In the genomic region with DNA sequence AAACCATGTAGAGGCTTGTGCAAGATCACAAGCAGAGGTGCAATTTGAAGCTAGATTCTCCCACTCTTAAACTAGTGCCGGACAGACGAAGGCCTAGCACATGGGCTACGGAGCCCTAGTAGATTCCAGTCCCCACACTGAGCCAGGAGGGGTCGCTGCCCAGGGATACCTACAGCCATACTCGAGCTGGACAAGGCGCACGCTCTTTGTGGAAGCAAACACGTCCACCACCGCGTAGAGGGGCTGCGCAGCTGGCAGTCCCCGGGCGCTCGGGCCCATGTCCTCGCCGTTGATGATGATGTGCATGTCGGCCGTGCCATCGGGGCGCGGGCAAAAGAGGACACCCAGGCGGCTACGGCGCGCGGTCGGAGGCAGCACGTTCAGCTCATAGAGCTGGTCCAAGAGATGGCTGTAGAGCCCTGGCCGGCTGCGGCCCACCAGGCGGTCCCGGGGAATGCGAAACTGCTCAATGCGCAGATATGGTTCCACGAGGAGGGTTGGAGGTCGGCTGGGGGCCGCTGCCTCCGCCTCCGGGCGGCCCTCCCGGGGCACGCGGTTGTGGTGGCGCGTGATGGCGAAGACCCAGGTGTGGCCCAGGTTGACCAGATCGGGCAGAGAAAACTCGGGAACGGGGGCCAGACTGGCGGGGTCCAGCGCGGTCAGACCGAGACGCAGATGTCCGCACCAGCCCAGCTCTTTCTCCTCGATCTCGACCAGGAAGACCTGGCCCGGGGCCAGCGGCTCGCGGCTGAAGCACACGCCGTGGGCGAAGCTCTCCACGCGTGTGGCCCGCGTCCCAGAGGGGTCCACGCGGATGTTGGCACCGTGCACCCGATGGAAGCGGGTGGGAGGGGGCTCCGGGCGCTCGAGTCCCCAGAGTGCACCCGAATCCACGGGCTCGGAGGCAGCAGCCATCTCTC, we compare ENCODE assay signal across 8 cellular contexts. TPM values are rescaled to one million over a fixed set of nuclear protein-coding genes. Genes with fewer than 3 reads are reported as not detected.
DNase-seq lines count a peak whose midpoint lies in the region; ATAC-seq and TF ChIP-seq lines count a peak whose summit lies in the region.

No MANE protein-coding gene starts in this region.

- H3K4me3 ChIP-seq in GM12865 (ENCODE audit: low read depth, low read length) (peak overlapping the region; percentile 95), PC-3 (ENCODE audit: low read length) (peak overlapping the region; percentile 78), adipocyte (ENCODE audit: low read length) (peak overlapping the region; percentile 82)

- H3K4me1 ChIP-seq in PC-3 (ENCODE audit: insufficient read depth, low read length) (peaks cover 25% of the 10 kb centered on the region), adipocyte (ENCODE audit: control insufficient read depth, insufficient read depth, low read length) (peaks cover 22% of the 10 kb centered on the region)

- peak overlapping the region; percentile 96 for H3K4me2 ChIP-seq in PC-3 (ENCODE audit: low read length)

- H3K27ac ChIP-seq in PC-3 (ENCODE audit: low read length): peak overlapping the region; percentile 16

- TF ChIP-seq CTCF in GM12865 (IDR thresholded peaks at IDR 0.05; ENCODE audit: insufficient read depth, low read depth, low read length, missing control alignments) (peak; percentile 18), PC-3 (conservative IDR thresholded peaks at IDR 0.05; ENCODE audit: low read depth, low read length) (no peak)

- peak overlapping the region; percentile 89 for H2AFZ ChIP-seq in PC-3 (ENCODE audit: low read length)

- POLR2A ChIA-PET in PC-3 (lab: Charles Lee; ENCODE audit: unreplicated experiment): interaction anchor here (0.6 kb wide), 1 partner anchor 22 kb away, joined by 3 read pairs; no protein-coding TSS in a partner anchor

- H3K27me3 ChIP-seq in PC-3 (ENCODE audit: low read length) (no peaks in the 10 kb centered on the region), adipocyte (replicated peaks; ENCODE audit: control insufficient read depth, insufficient read depth, low read length) (no peaks in the 10 kb centered on the region)

- H3K9ac ChIP-seq in PC-3 (ENCODE audit: low read length): peak overlapping the region; percentile 76
- peak overlapping the region; percentile 83 for H3K9ac ChIP-seq in adipocyte (ENCODE audit: low read length)

- intact Hi-C loops in PC-3 (cut with micrococcal nuclease): loop anchor here (5.0 kb wide), 1 partner anchor 78 kb away; the partner anchor contains the start of gene UBE2C
- intact Hi-C loops in head of caudate nucleus (cut with DNase I): loop anchor here (2.0 kb wide), 1 partner anchor 44 kb away; the partner anchor contains the start of gene PCIF1

- DNase-seq in GM12865 (ENCODE audit: low read depth): peak; percentile 35
- no peak for DNase-seq in PC-3
- peak; percentile 83 for DNase-seq in adipocyte (ENCODE audit: low read depth)
- peak; percentile 51 to 85 (median 69) for DNase-seq in head of caudate nucleus
- DNase-seq in occipital lobe (lab: John Stamatoyannopoulos, UW): peak; percentile 39
- peak; percentile 86 for DNase-seq in ureter (ENCODE audit: low spot score)
- DNase-seq in LoVo (ENCODE audit: low spot score): no peak

- H3K9me3 ChIP-seq in PC-3 (ENCODE audit: low read length) (no peaks in the 10 kb centered on the region), adipocyte (ENCODE audit: control insufficient read depth, low read length) (no peaks in the 10 kb centered on the region)

- CTCF ChIA-PET in PC-3 (lab: Charles Lee): interaction anchor here (0.6 kb wide), 1 partner anchor 54 kb away, joined by 4 read pairs; no protein-coding TSS in a partner anchor

- no peaks in the 10 kb centered on the region for H3F3A ChIP-seq in PC-3 (ENCODE audit: low read length, unreplicated experiment)

- no TSS peak for BruUV-seq in PC-3 (replicated peaks; lab: Mats Ljungman, UMichigan)

- H3K9me2 ChIP-seq in PC-3 (replicated peaks; ENCODE audit: low read length): no peaks in the 10 kb centered on the region

- peaks cover 20% of the 10 kb centered on the region for H3K79me2 ChIP-seq in PC-3 (ENCODE audit: low read length)

- ATAC-seq in HG03175 (IDR thresholded peaks at IDR 0.05; ENCODE audit: unreplicated experiment) (peak; percentile 6), PC-3 (peak; percentile 1)

- H3K36me3 ChIP-seq in PC-3 (ENCODE audit: low read depth, low read length) (peaks cover 7% of the 10 kb centered on the region; the same call in 1 of the 2 replicates), adipocyte (ENCODE audit: control insufficient read depth, insufficient read depth, low read length, severe bottlenecking) (peaks cover 14% of the 10 kb centered on the region)

- H4K20me1 ChIP-seq in PC-3 (ENCODE audit: low read length): no peaks in the 10 kb centered on the region

RNA-seq across cellular contexts. Expression of gene NEURL2, which starts 0.7 kb away (rescaled TPM):
- total RNA-seq in PC-3 (2014; rRNA removed) (2.3 and 3.7 TPM in 2 replicates), occipital lobe (2.8 TPM), ureter (17.9 TPM)

RNA-seq across cellular contexts. Expression of gene CTSA, which starts 0.8 kb away (rescaled TPM):
- total RNA-seq in PC-3 (2014; rRNA removed) (98.0 and 129 TPM in 2 replicates), occipital lobe (15.8 TPM), ureter (98.0 TPM)

RNA-seq across cellular contexts. Expression of gene SPATA25, which starts 2.9 kb away (rescaled TPM):
- 0.40 and 0.46 TPM in 2 replicates for total RNA-seq in PC-3 (2014; rRNA removed)
- total RNA-seq in occipital lobe: 1.7 TPM
- total RNA-seq in ureter: 8.6 TPM

RNA-seq across cellular contexts. Expression of gene ZSWIM1, which starts 9.3 kb away (rescaled TPM):
- total RNA-seq in PC-3 (2014; rRNA removed): 9.4 and 16.3 TPM in 2 replicates
- total RNA-seq in occipital lobe: 5.5 TPM
- total RNA-seq in ureter: 14.4 TPM

RNA-seq across cellular contexts. Expression of gene PLTP, which starts 21.6 kb away (rescaled TPM):
- total RNA-seq in PC-3 (2014; rRNA removed) (56.6 and 61.5 TPM in 2 replicates), occipital lobe (19.0 TPM), ureter (101 TPM)

Comparison
In these comparisons a context has a peak if more than half of its experiments do, and no peak if none do; other contexts are left out.
1. DNase-seq: peak in GM12865 (single experiment), adipocyte (single experiment), head of caudate nucleus (42 of 42), occipital lobe (single experiment) and ureter (single experiment); none in PC-3 (single experiment) and LoVo (single experiment).
2. Peak in every context shown above with its lines, with median percentiles within 50 percentile points of each other: H3K4me3 ChIP-seq.